ENCODE assay signal across 8 cellular contexts in genomic region chr4:110193822-110194761, GRCh38. TPM values are rescaled to one million over a fixed set of nuclear protein-coding genes. Genes with fewer than 3 reads are reported as not detected.
DNase-seq lines count a peak whose midpoint lies in the region; ATAC-seq, FAIRE-seq and TF ChIP-seq lines count a peak whose summit lies in the region.

No MANE protein-coding gene starts in this region.

- no peaks in the 10 kb centered on the region for H3K9me3 Mint-ChIP-seq in T-helper 2 cell treated with Interferon-gamma antibody and Interleukin-4, amounts not matched to agents 5 μg/mL and 100 μg/mL, for 36 hours

- BruUV-seq in GM12878 (replicated peaks; lab: Mats Ljungman, UMichigan): TSS peak; percentile 96

- H3K9me3 ChIP-seq in GM12878 (replicated peaks; ENCODE audit: control insufficient read depth, insufficient read depth, low read length) (no peaks in the 10 kb centered on the region), iPS DF 6.9 (ENCODE audit: control insufficient read depth, insufficient read depth, low read length) (no peaks in the 10 kb centered on the region), spleen (no peaks in the 10 kb centered on the region)

- H3K27me3 Mint-ChIP-seq in T-helper 2 cell treated with Interferon-gamma antibody and Interleukin-4, amounts not matched to agents 5 μg/mL and 100 μg/mL, for 36 hours (ENCODE audit: low read depth): no peaks in the 10 kb centered on the region

- peak overlapping the region; percentile 62 for H3K4me2 ChIP-seq in GM12878 (ENCODE audit: control insufficient read depth, insufficient read depth)

- H3K36me3 ChIP-seq in GM12878 (ENCODE audit: control insufficient read depth in 2 of 2, insufficient read depth in 2 of 2, low read length in 1 of 2) (no peaks in the 10 kb centered on the region), iPS DF 6.9 (ENCODE audit: control insufficient read depth, insufficient read depth, low read length) (no peaks in the 10 kb centered on the region; the same call in 1 of the 2 replicates), spleen (no peaks in the 10 kb centered on the region)

- DNase-seq in GM13976 (ENCODE audit: low spot score): peak; percentile 72
- DNase-seq in NCI-H1048 (lab: John Stamatoyannopoulos, UW): peak; percentile 59
- peak; percentile 80 for DNase-seq in T-helper 2 cell treated with Interferon-gamma antibody and Interleukin-4, amounts not matched to agents 5 μg/mL and 100 μg/mL, for 36 hours (ENCODE audit: low spot score)
- peak; percentile 95 for DNase-seq in GM12878 (ENCODE audit: low read depth, low spot score)
- peak; percentile 84 for DNase-seq in iPS DF 6.9 (ENCODE audit: low read depth, low spot score)
- peak; percentile 90 for DNase-seq in spleen
- no peak for DNase-seq in KG1 (lab: John Stamatoyannopoulos, UW)

- CTCF ChIA-PET in GM12878 (lab: Yijun Ruan, JAX): interaction anchor here (1.0 to 2.0 kb wide), 6 partner anchors 10 to 145 kb away, joined by 3 to 9 read pairs (median 5); no protein-coding TSS in a partner anchor

- FAIRE-seq in GM12878 (lab: Jason Lieb, UNC): peak; percentile 98

- no peak for TF ChIP-seq EP300 in GM12878 (IDR thresholded peaks at IDR 0.05; ENCODE audit: borderline replicate concordance in 1 of 2, control insufficient read depth in 1 of 2, low read depth in 2 of 2, low read length in 2 of 2)

- peaks cover 36% of the 10 kb centered on the region for H3K79me2 ChIP-seq in GM12878 (ENCODE audit: control insufficient read depth, insufficient read depth, low read length)

- H3K4me1 Mint-ChIP-seq in T-helper 2 cell treated with Interferon-gamma antibody and Interleukin-4, amounts not matched to agents 5 μg/mL and 100 μg/mL, for 36 hours (ENCODE audit: low read depth): peaks cover 28% of the 10 kb centered on the region

- RAD21 ChIA-PET in GM12878 (lab: Charles Lee; ENCODE audit: unreplicated experiment): interaction anchor here (0.8 to 3.1 kb wide), 10 partner anchors 9 to 290 kb away, joined by 3 to 10 read pairs (median 4); no protein-coding TSS in a partner anchor

- ATAC-seq in HG02571 (IDR thresholded peaks at IDR 0.05; ENCODE audit: unreplicated experiment) (peak; percentile 70), GM12878 (peak; percentile 74)

- no peaks in the 10 kb centered on the region for H4K20me1 ChIP-seq in GM12878 (ENCODE audit: control insufficient read depth, insufficient read depth)

- H3K27me3 ChIP-seq in GM12878 (replicated peaks in 1 of 2; ENCODE audit: control insufficient read depth in 2 of 2, insufficient read depth in 2 of 2, low read length in 1 of 2) (no peaks in the 10 kb centered on the region), iPS DF 6.9 (ENCODE audit: control insufficient read depth, insufficient read depth, low read length) (no peaks in the 10 kb centered on the region), spleen (replicated peaks in 1 of 7) (peaks cover 0 to 3% (median 0%) of the 10 kb centered on the region in 7 donors)

- in situ Hi-C loops in GM13976 (cut with MboI; ENCODE audit: low sequenced_read_pairs, unreplicated experiment): no loop called here
- in situ Hi-C loops in GM12878 (cut with MboI): loop anchor here (25.0 kb wide), 1 partner anchor 757 kb away; the partner anchor contains the start of gene SEC24B

- TF ChIP-seq CTCF in GM13976 (IDR thresholded peaks at IDR 0.05; ENCODE audit: borderline replicate concordance, control extremely low read depth, extremely low read depth, insufficient read depth, missing control alignments) (no peak), GM12878 (IDR thresholded peaks at IDR 0.05 in 2 of 3, conservative IDR thresholded peaks at IDR 0.05 in 1 of 3; ENCODE audit: control insufficient read depth in 2 of 3, extremely low read depth in 1 of 3, insufficient read depth in 1 of 3, low read depth in 3 of 3, low read length in 3 of 3) (no peak), spleen (IDR thresholded peaks at IDR 0.05 in 8 of 11, conservative IDR thresholded peaks at IDR 0.05 in 3 of 11) (no peak)

- no peak overlapping the region for H3K4me3 ChIP-seq in GM12878
- no peak overlapping the region for H3K4me3 ChIP-seq in iPS DF 6.9 (ENCODE audit: low read length)
- H3K4me3 ChIP-seq in spleen: no peak overlapping the region

- peak overlapping the region; percentile 65 for H3K4me3 Mint-ChIP-seq in T-helper 2 cell treated with Interferon-gamma antibody and Interleukin-4, amounts not matched to agents 5 μg/mL and 100 μg/mL, for 36 hours

- WGBS in GM12878 (ENCODE audit: insufficient coverage, insufficient replicate concordance, low lambda C conversion rate, missing lambda C conversion rate): 45% methylated on average over 8 of the region's 8 CpGs
- 100% methylated on average over 2 of the region's 8 CpGs for WGBS in iPS DF 6.9 (ENCODE audit: insufficient coverage, insufficient read length)
- 56 to 59% (median 57%) methylated on average over 8 of the region's 8 CpGs for WGBS in spleen, 5 donors

- TF ChIP-seq RAD21 in GM12878 (IDR thresholded peaks at IDR 0.05; ENCODE audit: insufficient read depth, low read depth, low read length): no peak

- SMC1A ChIA-PET in GM12878 (lab: Charles Lee; ENCODE audit: uncharacterized antibody, unreplicated experiment): interaction anchor here (0.6 to 5.5 kb wide), 15 partner anchors 10 to 671 kb away, joined by 3 to 36 read pairs (median 4); no protein-coding TSS in a partner anchor

- H3K9ac ChIP-seq in GM12878 (ENCODE audit: control insufficient read depth, insufficient read depth, low read length): peak overlapping the region; percentile 33; the same call in 1 of the 2 replicates

- peak overlapping the region; percentile 77 for H3K27ac Mint-ChIP-seq in T-helper 2 cell treated with Interferon-gamma antibody and Interleukin-4, amounts not matched to agents 5 μg/mL and 100 μg/mL, for 36 hours

- TF ChIP-seq POLR2A in GM12878 (IDR thresholded peaks at IDR 0.05; ENCODE audit: low read depth, low read length) (peak; percentile 89), spleen (IDR thresholded peaks at IDR 0.05) (peak in 1 of 3 donors; percentile 57)

- POLR2A ChIA-PET in GM12878 (lab: Charles Lee): interaction anchor here (0.6 to 3.1 kb wide), 9 partner anchors 10 to 143 kb away, joined by 3 to 17 read pairs (median 5); no protein-coding TSS in a partner anchor

- H2AFZ ChIP-seq in GM12878 (ENCODE audit: control insufficient read depth, low read depth, low read length): peak overlapping the region; percentile 61

- H3K27ac ChIP-seq in GM12878 (ENCODE audit: control insufficient read depth, insufficient read depth): peak overlapping the region; percentile 75
- H3K27ac ChIP-seq in iPS DF 6.9 (ENCODE audit: low read length): no peak overlapping the region
- H3K27ac ChIP-seq in spleen: peak overlapping the region in 5 of 8 donors; percentile 34 to 54 (median 47)

- intact Hi-C loops in GM12878 (cut with micrococcal nuclease; ENCODE audit: unreplicated experiment): loop anchor here (10.0 kb wide), 3 partner anchors 379 to 759 kb away; partner anchors contain the start of genes GAR1, MCUB and SEC24B
- intact Hi-C loops in spleen (cut with DNase I; ENCODE audit: low total_unique reads): no loop called here

- peaks cover 29% of the 10 kb centered on the region for H3K36me3 Mint-ChIP-seq in T-helper 2 cell treated with Interferon-gamma antibody and Interleukin-4, amounts not matched to agents 5 μg/mL and 100 μg/mL, for 36 hours (ENCODE audit: low read depth)

- H3K4me1 ChIP-seq in GM12878 (ENCODE audit: control insufficient read depth, insufficient read depth, low read length) (peaks cover 19% of the 10 kb centered on the region), iPS DF 6.9 (ENCODE audit: control insufficient read depth, insufficient read depth, low read length) (peaks cover 1% of the 10 kb centered on the region; the same call in 1 of the 2 replicates), spleen (peaks cover 0 to 54% (median 31%) of the 10 kb centered on the region in 6 donors)

TF ChIP-seq in GM12878, 131 proteins besides CTCF, POLR2A, EP300 and RAD21 (continues in another document):
- TF ChIP-seq HDGF (IDR thresholded peaks at IDR 0.05) (0 out of 2 replicates have a peak, but pooled peaks have one; percentile 62), TAF1 (IDR thresholded peaks at IDR 0.05; ENCODE audit: borderline replicate concordance, low read depth, low read length) (peak; percentile 67), PAX8 (IDR thresholded peaks at IDR 0.05) (no peak), MEF2A (IDR thresholded peaks at IDR 0.05; ENCODE audit: insufficient read depth, low read depth, low read length) (no peak), ATF2 (IDR thresholded peaks at IDR 0.05; ENCODE audit: low read length) (0 out of 2 replicates have a peak, but pooled peaks have one; percentile 47)

RNA-seq across cellular contexts. Expression of gene ELOVL6, which starts 4.3 kb away (rescaled TPM):
- 35.4 and 37.7 TPM in 2 replicates for total RNA-seq in GM12878 (2013; cell fraction: nucleolus; rRNA removed)
- total RNA-seq in GM12878 (2014; rRNA removed) (3.9 and 5.6 TPM in 2 replicates), GM12878 (2014; rRNA removed; fragmentation: Illumina TruSeq; extraction: Trizol) (7.7 and 8.7 TPM in 2 replicates), GM12878 (2021) (9.4 and 13.7 TPM in 2 replicates), spleen (1 to 10 TPM; 2.7 to 4.5 (median 3.8) TPM)
- polyA plus RNA-seq in GM12878 (2011; ENCODE audit: low read depth): 3.8 TPM
- polyA plus RNA-seq in GM12878 (2011; rRNA removed) (33.5 and 34.6 TPM in 2 replicates), GM12878 (2014; fragmentation: Illumina TruSeq; extraction: Trizol) (11.8 and 15.0 TPM in 2 replicates), GM12878 (2014; fragmentation: Nextera tagmentation; extraction: Ambion mirVana) (1 to 10 TPM; 6.3 to 8.5 TPM), GM12878 (2014; rRNA removed) (8.0 and 9.1 TPM in 2 replicates), GM12878 (2016; fragmentation: Nextera tagmentation; extraction: Ambion mirVana) (1 to 10 TPM; 6.0 to 6.8 TPM), spleen (under 1 TPM; 0.58 to 0.76 (median 0.72) TPM)
- 12.1 and 12.4 TPM in 2 replicates for polyA plus RNA-seq in GM12878 (2011; cell fraction: cytosol; rRNA removed)
- polyA plus RNA-seq in GM12878 (2011; cell fraction: nucleus; rRNA removed): 10.1 and 11.9 TPM in 2 replicates
- polyA plus RNA-seq in GM12878 (2012): 7.9 and 10.6 TPM in 2 replicates
- 21.8 and 25.9 TPM in 2 replicates for polyA minus RNA-seq in GM12878 (2011; rRNA and poly(A)+ RNA removed)
- 5.1 and 5.5 TPM in 2 replicates for polyA minus RNA-seq in GM12878 (2011; cell fraction: cytosol; rRNA and poly(A)+ RNA removed)
- 4.7 and 14.1 TPM in 2 replicates for polyA minus RNA-seq in GM12878 (2011; cell fraction: nucleus; rRNA and poly(A)+ RNA removed)
